Comparison of ENCODE assay signal across 1 cellular context in genomic region chr19:8001995-8002849, GRCh38.
TF ChIP-seq lines count a peak whose summit lies in the region.

No MANE protein-coding gene starts in this region.

TF ChIP-seq in HEK293, 187 proteins besides CTCF, POLR2A, EP300 and RAD21 (continued from another document and continues in another):
- TF ChIP-seq ZSCAN4 (tag by site-specific recombination; IDR thresholded peaks at IDR 0.05) (no peak), KLF9 (tag by site-specific recombination; IDR thresholded peaks at IDR 0.05; ENCODE audit: low read depth) (no peak), ZNF266 (tag by site-specific recombination; IDR thresholded peaks at IDR 0.05; ENCODE audit: low read depth) (no peak), SCRT1 (tag by site-specific recombination; IDR thresholded peaks at IDR 0.05; ENCODE audit: borderline replicate concordance) (no peak), ZNF239 (tag by site-specific recombination; IDR thresholded peaks at IDR 0.05) (no peak), SCRT2 (tag by site-specific recombination; IDR thresholded peaks at IDR 0.05) (peak; percentile 49; the same call in 1 of the 2 replicates), ZNF600 (tag by site-specific recombination; IDR thresholded peaks at IDR 0.05) (peak; percentile 76), ZNF416 (tag by site-specific recombination; IDR thresholded peaks at IDR 0.05) (no peak), ZNF18 (tag by site-specific recombination; IDR thresholded peaks at IDR 0.05) (no peak), ZBTB26 (tag by site-specific recombination; optimal IDR thresholded peaks at IDR 0.05) (peak; percentile 52), ZNF449 (tag by site-specific recombination; IDR thresholded peaks at IDR 0.05) (no peak), ZSCAN30 (tag by site-specific recombination; IDR thresholded peaks at IDR 0.05) (peak; percentile 34; the same call in 1 of the 2 replicates), ZNF23 (tag by site-specific recombination; IDR thresholded peaks at IDR 0.05; ENCODE audit: borderline replicate concordance) (no peak), TCF7L2 (IDR thresholded peaks at IDR 0.05; ENCODE audit: borderline replicate concordance, low read depth, low read length) (no peak), GLIS2 (tag by site-specific recombination; IDR thresholded peaks at IDR 0.05) (no peak), ZNF16 (tag by site-specific recombination; IDR thresholded peaks at IDR 0.05; ENCODE audit: low read depth) (no peak), ZNF202 (tag by site-specific recombination; IDR thresholded peaks at IDR 0.05; ENCODE audit: borderline replicate concordance) (no peak), ZNF791 (tag by site-specific recombination; IDR thresholded peaks at IDR 0.05) (no peak), TSHZ1 (tag by site-specific recombination; IDR thresholded peaks at IDR 0.05; ENCODE audit: borderline replicate concordance) (no peak), ZNF366 (tag by site-specific recombination; conservative IDR thresholded peaks at IDR 0.05) (peak; percentile 69), ZNF658 (tag by site-specific recombination; IDR thresholded peaks at IDR 0.05) (no peak), ZNF768 (tag by site-specific recombination; IDR thresholded peaks at IDR 0.05) (no peak), ZBTB44 (tag by site-specific recombination; IDR thresholded peaks at IDR 0.05) (no peak), KLF17 (tag by site-specific recombination; IDR thresholded peaks at IDR 0.05) (0 out of 2 replicates have a peak, but pooled peaks have one; percentile 50), GLIS1 (tag by site-specific recombination; IDR thresholded peaks at IDR 0.05) (peak; percentile 81), ZNF221 (tag by site-specific recombination; IDR thresholded peaks at IDR 0.05; ENCODE audit: borderline replicate concordance) (no peak), ZNF174 (tag by site-specific recombination; IDR thresholded peaks at IDR 0.05) (no peak), INSM2 (tag by site-specific recombination; IDR thresholded peaks at IDR 0.05) (no peak), ZNF426 (tag by site-specific recombination; IDR thresholded peaks at IDR 0.05) (no peak), MZF1 (tag by site-specific recombination; IDR thresholded peaks at IDR 0.05; ENCODE audit: borderline replicate concordance) (no peak), PATZ1 (tag by site-specific recombination; IDR thresholded peaks at IDR 0.05) (0 out of 2 replicates have a peak, but pooled peaks have one; percentile 22), OVOL3 (tag by site-specific recombination; IDR thresholded peaks at IDR 0.05) (no peak), ZNF121 (tag by site-specific recombination; IDR thresholded peaks at IDR 0.05) (no peak), ZBTB21 (tag by site-specific recombination; IDR thresholded peaks at IDR 0.05) (no peak), PRDM4 (tag by site-specific recombination; IDR thresholded peaks at IDR 0.05) (no peak), ZNF707 (tag by site-specific recombination; IDR thresholded peaks at IDR 0.05) (no peak), ZSCAN23 (tag by site-specific recombination; IDR thresholded peaks at IDR 0.05) (no peak), AEBP2 (tag by site-specific recombination; IDR thresholded peaks at IDR 0.05; ENCODE audit: borderline replicate concordance) (no peak), ZNF530 (tag by site-specific recombination; IDR thresholded peaks at IDR 0.05; ENCODE audit: low read depth) (no peak)
